7 cellular contexts compared by ENCODE assay signal in the genomic region with DNA sequence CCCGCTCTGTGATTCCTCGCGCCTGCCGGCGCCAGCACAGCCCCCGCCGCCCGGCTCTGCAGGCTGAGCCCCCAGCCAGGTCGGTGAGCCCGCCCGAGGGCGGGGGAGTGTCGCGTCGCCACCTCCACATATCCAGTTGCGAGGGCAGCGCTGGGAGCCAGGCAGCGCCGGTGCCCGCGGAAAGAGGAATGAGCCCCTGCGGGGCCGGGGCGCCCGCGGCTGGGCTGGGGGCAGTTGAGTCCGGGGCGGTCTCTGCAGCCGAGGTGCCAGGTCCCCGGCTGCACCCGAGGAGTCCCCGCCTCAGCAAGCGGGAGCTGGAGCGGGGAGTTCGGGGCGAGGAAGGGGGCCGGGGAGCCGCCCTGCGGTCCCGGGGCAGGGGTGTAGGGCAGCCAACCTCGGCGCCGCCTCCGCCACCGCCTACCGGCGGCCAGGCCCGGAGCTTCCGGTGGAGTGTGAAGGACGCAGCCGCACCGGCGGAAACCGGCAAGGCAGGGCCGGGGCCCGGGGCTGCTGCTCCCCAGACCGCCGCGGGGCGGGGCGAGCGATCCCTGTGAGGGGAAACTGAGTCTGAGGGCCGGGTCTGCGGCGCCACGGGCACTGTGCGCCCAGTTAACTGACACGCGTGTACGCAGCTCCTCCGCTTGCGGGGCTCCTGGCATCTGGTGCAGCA. TPM values are rescaled to one million over a fixed set of nuclear protein-coding genes. Genes with fewer than 3 reads are reported as not detected.
A peak's percentile ranks its signal among the peaks of the same experiment; 100 is the strongest.
DNase-seq lines count a peak whose midpoint lies in the region; ATAC-seq and TF ChIP-seq lines count a peak whose summit lies in the region.

No MANE protein-coding gene starts in this region.

- ATAC-seq in HG02623 (IDR thresholded peaks at IDR 0.05; ENCODE audit: unreplicated experiment), result peak; percentile 28

- no peaks in the 10 kb centered on the region for H3K27me3 ChIP-seq in esophagus (ENCODE audit: control insufficient read depth in 1 of 2, insufficient read depth in 2 of 2, low read length in 2 of 2)
- no peaks in the 10 kb centered on the region for H3K27me3 ChIP-seq in muscle layer of colon (ENCODE audit: control insufficient read depth in 1 of 2, insufficient read depth in 2 of 2, low read length in 2 of 2)
- H3K27me3 ChIP-seq in subcutaneous abdominal adipose tissue (ENCODE audit: control insufficient read depth in 5 of 5, insufficient read depth in 4 of 5, low read length in 5 of 5), result no peaks in the 10 kb centered on the region

- peak overlapping the region; percentile 60 to 67 for H3K4me3 ChIP-seq in esophagus (ENCODE audit: low read depth in 1 of 2, low read length in 2 of 2)
- H3K4me3 ChIP-seq in muscle layer of colon (ENCODE audit: low read depth in 1 of 2, low read length in 2 of 2), result peak overlapping the region; percentile 71 to 78
- peak overlapping the region; percentile 62 to 79 (median 69) for H3K4me3 ChIP-seq in subcutaneous abdominal adipose tissue (ENCODE audit: low read depth in 1 of 5, low read length in 5 of 5)

- in situ Hi-C loops in GM13976 (cut with MboI; ENCODE audit: low sequenced_read_pairs, unreplicated experiment), result no loop called here

- no peaks in the 10 kb centered on the region for H3K9me3 ChIP-seq in esophagus (ENCODE audit: control insufficient read depth in 2 of 2, insufficient read depth in 1 of 2, low read depth in 1 of 2, low read length in 1 of 2)
- H3K9me3 ChIP-seq in muscle layer of colon (ENCODE audit: low read length), result no peaks in the 10 kb centered on the region
- no peaks in the 10 kb centered on the region for H3K9me3 ChIP-seq in subcutaneous abdominal adipose tissue (ENCODE audit: control insufficient read depth in 5 of 5, low read length in 5 of 5)

- H3K4me1 ChIP-seq in esophagus (ENCODE audit: control insufficient read depth in 2 of 2, insufficient read depth in 2 of 2, low read length in 1 of 2), result peaks cover 2 to 4% of the 10 kb centered on the region in 2 donors
- peaks cover 7% of the 10 kb centered on the region for H3K4me1 ChIP-seq in muscle layer of colon (ENCODE audit: insufficient read depth, low read length)
- peaks cover 2 to 36% (median 26%) of the 10 kb centered on the region in 5 donors for H3K4me1 ChIP-seq in subcutaneous abdominal adipose tissue (ENCODE audit: control insufficient read depth in 5 of 5, insufficient read depth in 5 of 5, low read length in 5 of 5)

- peak; percentile 19 for TF ChIP-seq CTCF in GM13976 (IDR thresholded peaks at IDR 0.05; ENCODE audit: borderline replicate concordance, control extremely low read depth, extremely low read depth, insufficient read depth, missing control alignments)

- 1% methylated on average over 71 to 72 of the region's 72 CpGs for WGBS in esophagus, 2 donors

- H3K27ac ChIP-seq in esophagus (ENCODE audit: low read depth in 2 of 2, low read length in 1 of 2) (peak overlapping the region; percentile 78 to 81), muscle layer of colon (ENCODE audit: low read depth, low read length) (peak overlapping the region; percentile 83), subcutaneous abdominal adipose tissue (ENCODE audit: low read depth, low read length) (peak overlapping the region; percentile 78)

- peak overlapping the region; percentile 53 for H3K9ac ChIP-seq in muscle layer of colon (ENCODE audit: low read length)
- peak overlapping the region in 4 of 5 donors; percentile 73 to 87 (median 83) for H3K9ac ChIP-seq in subcutaneous abdominal adipose tissue (ENCODE audit: low read length in 5 of 5)

- peak; percentile 82 for DNase-seq in GM13976 (ENCODE audit: low spot score)
- peak; percentile 28 for DNase-seq in NCI-H226
- DNase-seq in activated T-cell treated with anti-CD3 and anti-CD28 coated beads, Interleukin-2, amount 50 U/mL, for 1 hour, result peak; percentile 79

- H3K36me3 ChIP-seq in esophagus (ENCODE audit: control insufficient read depth in 2 of 2, insufficient read depth in 2 of 2, low read length in 1 of 2) (no peaks in the 10 kb centered on the region), muscle layer of colon (ENCODE audit: insufficient read depth, low read length) (no peaks in the 10 kb centered on the region), subcutaneous abdominal adipose tissue (ENCODE audit: control insufficient read depth in 5 of 5, insufficient read depth in 5 of 5, low read length in 5 of 5) (no peaks in the 10 kb centered on the region)

RNA-seq across cellular contexts. Expression of a gene that starts 2.3 kb away (rescaled TPM):
- 1 to 10 TPM; 2.7 to 6.1 TPM for polyA plus RNA-seq in esophagus

RNA-seq across cellular contexts. Expression of a gene that starts 51.9 kb away (rescaled TPM):
- 10 to 100 TPM; 22.3 to 28.8 TPM for polyA plus RNA-seq in esophagus

Comparison
In these comparisons a context has a peak if more than half of its experiments do, and no peak if none do; other contexts are left out.
1. Peak in every context shown above with its lines: DNase-seq, ATAC-seq, H3K4me3 ChIP-seq and H3K27ac ChIP-seq.
2. DNase-seq: peak in every context shown above with its lines; median percentile 82 in GM13976; 79 in activated T-cell treated with anti-CD3 and anti-CD28 coated beads, Interleukin-2, amount 50 U/mL, for 1 hour; 28 in NCI-H226.